Comparison of ENCODE assay signal across 9 cellular contexts in the genomic region with DNA sequence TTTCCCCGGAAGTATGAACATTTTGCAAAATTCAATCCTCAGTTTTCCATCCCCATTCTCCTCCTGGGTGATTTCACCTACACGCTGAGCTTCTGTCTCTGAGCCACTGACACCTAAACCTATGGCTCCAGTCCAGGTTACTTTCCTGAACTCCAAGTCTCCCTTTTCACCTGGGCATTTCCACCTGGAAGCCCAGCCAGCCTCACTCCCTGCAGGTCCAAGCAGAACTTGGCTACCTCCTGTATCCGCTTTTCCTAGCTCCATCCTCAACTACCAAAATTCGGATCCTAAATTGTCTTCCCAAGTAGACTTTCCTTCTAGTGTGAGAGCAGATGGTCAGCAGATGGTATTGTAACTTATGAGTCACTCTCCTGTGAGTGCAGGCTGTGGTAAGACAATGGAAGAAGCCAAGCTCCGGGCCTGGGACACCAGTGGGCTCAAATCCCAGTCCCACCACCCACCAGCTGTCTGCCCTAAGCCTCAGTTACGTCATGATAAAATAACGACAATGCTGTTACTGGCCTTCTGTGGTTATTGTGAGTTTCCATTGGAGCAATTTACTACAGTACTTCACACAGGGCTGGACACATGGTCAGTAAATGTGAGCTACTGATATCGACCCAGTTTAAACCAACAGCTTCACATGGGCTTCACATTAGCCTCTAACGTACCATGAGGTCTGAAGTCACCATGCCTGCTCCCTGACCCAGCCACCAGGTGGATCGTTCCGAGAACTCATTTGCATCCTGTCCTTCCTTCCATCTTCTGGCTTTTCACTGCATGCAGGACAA. TPM values are rescaled to one million over a fixed set of nuclear protein-coding genes. Genes with fewer than 3 reads are reported as not detected.
DNase-seq lines count a peak whose midpoint lies in the region; ATAC-seq and TF ChIP-seq lines count a peak whose summit lies in the region.
"Had no signal": no experiment of that assay in that cellular context is flagged by ENCODE, and none has a peak within 500 bp of the region (broad histone marks: within the 10 kb centered on the region; RNA-seq: fewer than 3 reads in every experiment).

No MANE protein-coding gene starts in this region.

- peaks cover 23% of the 10 kb centered on the region for H3K36me3 Mint-ChIP-seq in activated naive CD8-positive, alpha-beta T cell treated with anti-CD3 and anti-CD28 coated beads, Interleukin-2, amount 50 U/mL, for 24 hours (ENCODE audit: low read depth)

- H3K4me1 ChIP-seq in right cardiac atrium (ENCODE audit: control insufficient read depth, insufficient read depth, low read length), result peaks cover 7% of the 10 kb centered on the region

- peak overlapping the region; percentile 26 for H3K27ac Mint-ChIP-seq in activated naive CD8-positive, alpha-beta T cell treated with anti-CD3 and anti-CD28 coated beads, Interleukin-2, amount 50 U/mL, for 24 hours

- no peaks in the 10 kb centered on the region for H3K27me3 Mint-ChIP-seq in activated naive CD8-positive, alpha-beta T cell treated with anti-CD3 and anti-CD28 coated beads, Interleukin-2, amount 50 U/mL, for 24 hours

- peaks cover 47% of the 10 kb centered on the region for H3K4me1 Mint-ChIP-seq in activated naive CD8-positive, alpha-beta T cell treated with anti-CD3 and anti-CD28 coated beads, Interleukin-2, amount 50 U/mL, for 24 hours

- TF ChIP-seq POLR2A in NB4 (IDR thresholded peaks at IDR 0.05; ENCODE audit: extremely low read depth, insufficient read length), result no peak

- peak overlapping the region; percentile 23 for H3K27ac ChIP-seq in right cardiac atrium (ENCODE audit: low read length)

- no peaks in the 10 kb centered on the region for H3K9me3 Mint-ChIP-seq in activated naive CD8-positive, alpha-beta T cell treated with anti-CD3 and anti-CD28 coated beads, Interleukin-2, amount 50 U/mL, for 24 hours
- H3K9me3 Mint-ChIP-seq: IgD-negative memory B cell had no signal

- H3K9me3 ChIP-seq in right cardiac atrium (ENCODE audit: control insufficient read depth, low read length), result no peaks in the 10 kb centered on the region

- no peak for ATAC-seq in activated naive CD8-positive, alpha-beta T cell treated with anti-CD3 and anti-CD28 coated beads, Interleukin-2, amount 50 U/mL, for 24 hours
- ATAC-seq in right cardiac atrium, result peak; percentile 83 to 88
- ATAC-seq in HG03442 (IDR thresholded peaks at IDR 0.05; ENCODE audit: unreplicated experiment), result no peak
- no peak for ATAC-seq in GM21447 (IDR thresholded peaks at IDR 0.05; ENCODE audit: unreplicated experiment)
- no peak for ATAC-seq in HG02678 (IDR thresholded peaks at IDR 0.05; ENCODE audit: unreplicated experiment)

- TF ChIP-seq CTCF in NB4 (IDR thresholded peaks at IDR 0.05; ENCODE audit: low read depth, low read length), result no peak

- intact Hi-C loops in right cardiac atrium (cut with DNase I), result no loop called here

- DNase-seq in NB4 (ENCODE audit: low read depth), result peak; percentile 90
- no peak for DNase-seq in activated naive CD8-positive, alpha-beta T cell treated with anti-CD3 and anti-CD28 coated beads, Interleukin-2, amount 50 U/mL, for 24 hours
- peak; percentile 75 to 80 (median 76) for DNase-seq in right cardiac atrium
- peak; percentile 70 for DNase-seq in ureter (ENCODE audit: low spot score)
- DNase-seq: cortex of kidney had no signal

- H3K27me3 ChIP-seq in right cardiac atrium (ENCODE audit: control insufficient read depth, insufficient read depth), result no peaks in the 10 kb centered on the region

- H3K4me3 ChIP-seq in NB4 (ENCODE audit: low read depth, low read length) (no peak overlapping the region), right cardiac atrium (ENCODE audit: low read length) (no peak overlapping the region)

- no peak overlapping the region for H3K4me3 Mint-ChIP-seq in activated naive CD8-positive, alpha-beta T cell treated with anti-CD3 and anti-CD28 coated beads, Interleukin-2, amount 50 U/mL, for 24 hours
- H3K4me3 Mint-ChIP-seq: IgD-negative memory B cell had no signal

- 57% methylated on average over 11 of the region's 11 CpGs for WGBS in right cardiac atrium

RNA-seq across cellular contexts. Expression of a gene that starts 33.3 kb away (rescaled TPM):
- 100 to 1,000 TPM in 3 of 4 donors, 10 to 100 TPM in 1; 99.4 to 201 (median 193) TPM for total RNA-seq in right cardiac atrium
- polyA plus RNA-seq in right cardiac atrium, result 42.8 TPM
- 204 TPM for total RNA-seq in ureter

Comparison
In these comparisons a context has a peak if more than half of its experiments do, and no peak if none do; other contexts are left out.
1. ATAC-seq: peak in right cardiac atrium (2 of 2); none in activated naive CD8-positive, alpha-beta T cell treated with anti-CD3 and anti-CD28 coated beads, Interleukin-2, amount 50 U/mL, for 24 hours (single experiment), HG03442 (single experiment), GM21447 (single experiment) and HG02678 (single experiment).